Comparison of ENCODE assay signal across 7 cellular contexts in the genomic region with DNA sequence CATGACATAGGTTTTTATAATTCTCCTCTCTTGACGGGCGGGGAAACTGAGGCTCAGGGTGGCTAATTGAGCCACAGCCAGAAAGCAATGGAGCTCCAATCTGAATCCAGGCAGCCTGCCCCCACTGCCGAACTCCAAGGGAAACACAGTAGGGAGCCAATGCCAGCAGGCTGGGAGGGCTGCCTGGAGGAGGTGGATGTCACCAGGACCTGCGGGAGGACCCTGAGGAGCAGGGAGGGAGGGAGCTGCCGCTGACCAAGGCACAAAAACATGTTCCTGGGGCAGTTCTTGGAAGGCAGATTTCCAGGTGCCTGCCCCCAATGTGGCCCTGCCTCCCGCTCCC. TPM values are rescaled to one million over a fixed set of nuclear protein-coding genes. Genes with fewer than 3 reads are reported as not detected.
A peak's percentile ranks its signal among the peaks of the same experiment; 100 is the strongest.
DNase-seq lines count a peak whose midpoint lies in the region; ATAC-seq and TF ChIP-seq lines count a peak whose summit lies in the region.
"Not testable (repeated sequence)": the region's sequence is repeated elsewhere in the genome, so short reads cannot be mapped to it uniquely, and the experiment has no call there.

No MANE protein-coding gene starts in this region.

- not testable (repeated sequence) for TF ChIP-seq CTCF in esophagus squamous epithelium (IDR thresholded peaks at IDR 0.05)

- peak overlapping the region; percentile 91 for H3K9ac ChIP-seq in HUES6 (ENCODE audit: low read length)
- not testable (repeated sequence) for H3K9ac ChIP-seq in neuronal stem cell (ENCODE audit: low read depth, low read length, poor library complexity)

- POLR2A ChIA-PET in CD4-positive, alpha-beta memory T cell (lab: Charles Lee; ENCODE audit: partially characterized antibody); T-cell (lab: Charles Lee): not testable (repeated sequence)

- intact Hi-C loops in CD4-positive, alpha-beta memory T cell (cut with micrococcal nuclease); activated naive CD4-positive, alpha-beta T cell treated with anti-CD3 and anti-CD28 coated beads for 36 hours (cut with micrococcal nuclease); esophagus squamous epithelium (cut with DNase I): not testable (repeated sequence)

- ATAC-seq in T-cell (replicated peaks in 1 of 4); memory B cell (ENCODE audit: low read depth): not testable (repeated sequence)

- not testable (repeated sequence) for H3K4ac ChIP-seq in neuronal stem cell (ENCODE audit: low read length)

- H3K27ac Mint-ChIP-seq in CD4-positive, alpha-beta memory T cell; activated naive CD4-positive, alpha-beta T cell treated with anti-CD3 and anti-CD28 coated beads for 36 hours; memory B cell: not testable (repeated sequence)
- peak overlapping the region in 1 of 2 donors; percentile 4 for H3K27ac Mint-ChIP-seq in T-cell

- DNase-seq in CD4-positive, alpha-beta memory T cell; T-cell; activated naive CD4-positive, alpha-beta T cell treated with anti-CD3 and anti-CD28 coated beads for 36 hours; esophagus squamous epithelium (lab: John Stamatoyannopoulos, UW); memory B cell (ENCODE audit: low spot score in 2 of 2); neuronal stem cell (ENCODE audit: low spot score): not testable (repeated sequence)

- not testable (repeated sequence) for TF ChIP-seq POLR2A in esophagus squamous epithelium (IDR thresholded peaks at IDR 0.05)

- not testable (repeated sequence) for H3K14ac ChIP-seq in neuronal stem cell (ENCODE audit: low read length)

- peak overlapping the region in 5 of 8 donors; percentile 21 to 77 (median 39) for H3K4me3 Mint-ChIP-seq in CD4-positive, alpha-beta memory T cell
- H3K4me3 Mint-ChIP-seq in T-cell, result peak overlapping the region; percentile 17 to 73 (median 59)
- peak overlapping the region; percentile 41 for H3K4me3 Mint-ChIP-seq in activated naive CD4-positive, alpha-beta T cell treated with anti-CD3 and anti-CD28 coated beads for 36 hours
- H3K4me3 Mint-ChIP-seq in memory B cell, result peak overlapping the region; percentile 85

- H3K18ac ChIP-seq in neuronal stem cell (ENCODE audit: low read length), result peak overlapping the region; percentile 48

- peak overlapping the region; percentile 84 for H2AFZ ChIP-seq in neuronal stem cell (ENCODE audit: low read length)

- H2BK15ac ChIP-seq in neuronal stem cell (ENCODE audit: low read length), result not testable (repeated sequence)

- H4K8ac ChIP-seq in neuronal stem cell (ENCODE audit: low read depth, low read length), result not testable (repeated sequence)

- not testable (repeated sequence) for H3K4me3 ChIP-seq in CD4-positive, alpha-beta memory T cell (ENCODE audit: low read length in 2 of 2); esophagus squamous epithelium
- H3K4me3 ChIP-seq in HUES6 (ENCODE audit: low read depth, low read length) (peak overlapping the region; percentile 67), neuronal stem cell (ENCODE audit: low read length in 2 of 2) (peak overlapping the region in 1 of 2 donors; percentile 50)

- not testable (repeated sequence) for H3K79me1 ChIP-seq in neuronal stem cell (ENCODE audit: low read depth, low read length)

- peaks cover 0 to 22% (median 12%) of the 10 kb centered on the region in 4 donors for H3K4me1 Mint-ChIP-seq in CD4-positive, alpha-beta memory T cell
- H3K4me1 Mint-ChIP-seq in T-cell, result peaks cover 4 to 18% (median 6%) of the 10 kb centered on the region in 3 donors
- H3K4me1 Mint-ChIP-seq in activated naive CD4-positive, alpha-beta T cell treated with anti-CD3 and anti-CD28 coated beads for 36 hours (ENCODE audit: low read depth); memory B cell: not testable (repeated sequence)

- H3K27me3 Mint-ChIP-seq in CD4-positive, alpha-beta memory T cell; T-cell; activated naive CD4-positive, alpha-beta T cell treated with anti-CD3 and anti-CD28 coated beads for 36 hours (ENCODE audit: low read depth); memory B cell: not testable (repeated sequence)

- not testable (repeated sequence) for H3K36me3 Mint-ChIP-seq in CD4-positive, alpha-beta memory T cell; T-cell; activated naive CD4-positive, alpha-beta T cell treated with anti-CD3 and anti-CD28 coated beads for 36 hours (ENCODE audit: low read depth); memory B cell

- not testable (repeated sequence) for H2AK5ac ChIP-seq in neuronal stem cell (ENCODE audit: low read depth, low read length)

- H3K27ac ChIP-seq in CD4-positive, alpha-beta memory T cell (ENCODE audit: low read depth, low read length), result not testable (repeated sequence)
- H3K27ac ChIP-seq in HUES6 (ENCODE audit: low read depth, low read length), result peak overlapping the region; percentile 91; the same call in 1 of the 2 replicates
- peak overlapping the region in 3 of 4 donors; percentile 55 to 73 (median 65) for H3K27ac ChIP-seq in esophagus squamous epithelium
- peak overlapping the region; percentile 99 for H3K27ac ChIP-seq in neuronal stem cell (replicated peaks; ENCODE audit: low read length)

- not testable (repeated sequence) for H2BK120ac ChIP-seq in neuronal stem cell (ENCODE audit: low read depth, low read length)

- not testable (repeated sequence) for H3K36me3 ChIP-seq in CD4-positive, alpha-beta memory T cell (ENCODE audit: insufficient read depth, low read length); HUES6 (ENCODE audit: control insufficient read depth, insufficient read depth, low read length); esophagus squamous epithelium; neuronal stem cell (replicated peaks in 1 of 2; ENCODE audit: control insufficient read depth in 2 of 2, insufficient read depth in 2 of 2, low read length in 2 of 2)

- H3K27me3 ChIP-seq in CD4-positive, alpha-beta memory T cell (ENCODE audit: insufficient read depth, low read length); HUES6 (ENCODE audit: control insufficient read depth, insufficient read depth, low read length); neuronal stem cell (ENCODE audit: control insufficient read depth in 3 of 3, insufficient read depth in 3 of 3, low read depth in 1 of 3, low read length in 3 of 3): not testable (repeated sequence)
- peaks cover 0 to 12% (median 0%) of the 10 kb centered on the region in 4 donors for H3K27me3 ChIP-seq in esophagus squamous epithelium

- CTCF ChIA-PET in CD4-positive, alpha-beta memory T cell (lab: Charles Lee; ENCODE audit: partially characterized antibody); T-cell (lab: Charles Lee): not testable (repeated sequence)
- CTCF ChIA-PET in activated naive CD4-positive, alpha-beta T cell treated with anti-CD3 and anti-CD28 coated beads for 36 hours (lab: Charles Lee), result interaction anchor here (1.4 kb wide), 1 partner anchor 101 kb away, joined by 3 read pairs; no protein-coding TSS in a partner anchor

- not testable (repeated sequence) for H3K9me3 Mint-ChIP-seq in CD4-positive, alpha-beta memory T cell; T-cell; activated naive CD4-positive, alpha-beta T cell treated with anti-CD3 and anti-CD28 coated beads for 36 hours; memory B cell

- not testable (repeated sequence) for H3K23ac ChIP-seq in neuronal stem cell (ENCODE audit: low read depth, low read length, poor library complexity)

- not testable (repeated sequence) for H2BK5ac ChIP-seq in neuronal stem cell (ENCODE audit: low read length)

- not testable (repeated sequence) for H4K91ac ChIP-seq in neuronal stem cell (ENCODE audit: low read depth, low read length, poor library complexity)

- peaks cover 11% of the 10 kb centered on the region for H3K4me1 ChIP-seq in CD4-positive, alpha-beta memory T cell (ENCODE audit: insufficient read depth, low read length)
- not testable (repeated sequence) for H3K4me1 ChIP-seq in HUES6 (ENCODE audit: control insufficient read depth, insufficient read depth, low read length); neuronal stem cell (ENCODE audit: control insufficient read depth in 2 of 2, insufficient read depth in 1 of 2, low read depth in 1 of 2, low read length in 2 of 2)
- peaks cover 14 to 24% (median 20%) of the 10 kb centered on the region in 3 donors for H3K4me1 ChIP-seq in esophagus squamous epithelium

- H3K4me2 ChIP-seq in neuronal stem cell (ENCODE audit: insufficient read depth, low read length, poor library complexity, severe bottlenecking), result peak overlapping the region; percentile 18

- not testable (repeated sequence) for H2BK12ac ChIP-seq in neuronal stem cell (ENCODE audit: low read length)

- WGBS in esophagus squamous epithelium, 2 donors, result 43 to 62% methylated on average over 3 to 4 of the region's 6 CpGs
- WGBS in neuronal stem cell (ENCODE audit: extremely low coverage in 2 of 2, insufficient read length in 2 of 2, insufficient replicate concordance in 1 of 2), 2 donors, result no CpG with 5 or more reads among the region's 6 CpGs

- H3K9me3 ChIP-seq in CD4-positive, alpha-beta memory T cell (ENCODE audit: control insufficient read depth in 1 of 2, low read length in 2 of 2); HUES6 (ENCODE audit: control insufficient read depth, insufficient read depth, low read depth, low read length); esophagus squamous epithelium; neuronal stem cell (replicated peaks in 1 of 2; ENCODE audit: control insufficient read depth in 2 of 2, insufficient read depth in 1 of 2, low read depth in 1 of 2, low read length in 2 of 2): not testable (repeated sequence)

RNA-seq across cellular contexts. Expression of gene ADGRL1, which starts 41.2 kb away (rescaled TPM):
- total RNA-seq in CD4-positive, alpha-beta memory T cell, result 10 to 100 TPM; 19.3 to 22.0 TPM
- polyA plus RNA-seq in CD4-positive, alpha-beta memory T cell, result 1 to 10 TPM in 1 of 2 donors, under 1 TPM in 1; 0.55 to 1.3 TPM
- 10 to 100 TPM; 19.9 to 31.2 (median 28.0) TPM for total RNA-seq in T-cell
- 10 to 100 TPM; 13.5 to 14.6 TPM for total RNA-seq in activated naive CD4-positive, alpha-beta T cell treated with anti-CD3 and anti-CD28 coated beads for 36 hours
- total RNA-seq in esophagus squamous epithelium, result 10 to 100 TPM in 2 of 4 donors, 1 to 10 TPM in 2; 6.2 to 21.5 (median 10.7) TPM
- polyA plus RNA-seq in neuronal stem cell (2013, experiment 1 of 2), result 41.4 TPM
- polyA plus RNA-seq in neuronal stem cell (2013, experiment 2 of 2), result 42.1 TPM
